Comparison of ENCODE assay signal across 22 cellular contexts in the genomic region with DNA sequence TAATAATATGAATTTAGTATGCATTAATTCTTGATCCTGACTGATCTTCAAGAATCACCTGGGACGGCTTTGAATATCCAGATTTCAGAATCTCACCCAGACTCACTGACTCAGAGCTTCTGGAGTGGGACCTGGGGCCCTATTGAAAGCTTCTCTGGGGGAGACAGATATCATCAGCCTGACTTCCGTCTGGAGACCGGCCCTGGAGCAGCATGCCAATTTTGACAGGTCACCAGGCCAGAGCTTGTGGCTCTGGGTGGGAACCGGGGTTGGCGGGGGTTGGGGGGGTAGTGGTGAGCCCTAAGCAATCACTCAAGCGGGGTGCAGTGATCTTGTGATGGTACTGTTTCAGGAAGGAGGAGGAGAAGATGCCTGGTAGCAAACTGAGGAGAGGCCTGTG. TPM values are rescaled to one million over a fixed set of nuclear protein-coding genes. Genes with fewer than 3 reads are reported as not detected.
"Had no signal": no experiment of that assay in that cellular context is flagged by ENCODE, and none has a peak within 500 bp of the region (broad histone marks: within the 10 kb centered on the region; RNA-seq: fewer than 3 reads in every experiment).

No MANE protein-coding gene starts in this region.

- H3K27ac ChIP-seq: coronary artery, foreskin keratinocyte, neutrophil, skin epidermis, stomach, suprapubic skin, tibial artery, upper lobe of left lung had no signal

- FAIRE-seq: endothelial cell of umbilical vein had no signal

- H3K36me3 Mint-ChIP-seq: naive thymus-derived CD4-positive, alpha-beta T cell had no signal

- H3K27ac Mint-ChIP-seq: endodermal cell; naive thymus-derived CD4-positive, alpha-beta T cell; nephron progenitor cell had no signal

- H3K4me2 ChIP-seq: hepatocyte had no signal

- H3K4me3 Mint-ChIP-seq: endodermal cell; naive thymus-derived CD4-positive, alpha-beta T cell; nephron progenitor cell had no signal

- H3K27me3 ChIP-seq: foreskin keratinocyte, hepatocyte, neutrophil, sigmoid colon, stomach, suprapubic skin, tibial artery, upper lobe of left lung, uterus had no signal

- H3K9me3 ChIP-seq: neutrophil, sigmoid colon, stomach, suprapubic skin, tibial artery, upper lobe of left lung, uterus had no signal

- H2AFZ ChIP-seq: hepatocyte had no signal

- H3K4me1 Mint-ChIP-seq: naive thymus-derived CD4-positive, alpha-beta T cell had no signal

- H3K4me1 ChIP-seq: foreskin keratinocyte, suprapubic skin had no signal

- H3K27me3 Mint-ChIP-seq: naive thymus-derived CD4-positive, alpha-beta T cell had no signal

- DNase-seq: effector CD4-positive, alpha-beta T cell; endodermal cell; erythroblast; foreskin keratinocyte; left colon; mesendoderm; naive thymus-derived CD4-positive, alpha-beta T cell; nephron progenitor cell; posterior cingulate gyrus; sigmoid colon; stimulated activated CD4-positive, alpha-beta T cell treated with anti-CD3 and anti-CD28 coated beads, Interleukin-2, amount 100 ng/mL, for 24 hours; stimulated activated naive CD4-positive, alpha-beta T cell; stomach; tibial artery; upper lobe of left lung; uterus had no signal

- H3K9me3 Mint-ChIP-seq: endodermal cell; naive thymus-derived CD4-positive, alpha-beta T cell; nephron progenitor cell had no signal

- H3K4me3 ChIP-seq: coronary artery, hepatocyte, sigmoid colon, skin epidermis, stomach, suprapubic skin, tibial artery, upper lobe of left lung, uterus had no signal

- ATAC-seq: foreskin keratinocyte; left colon; naive thymus-derived CD4-positive, alpha-beta T cell had no signal

- H3K36me3 ChIP-seq: neutrophil, sigmoid colon, stomach, suprapubic skin, tibial artery, upper lobe of left lung, uterus had no signal

RNA-seq across cellular contexts. Expression of gene TLN2, which starts 38.5 kb away (rescaled TPM):
- polyA plus RNA-seq: naive thymus-derived CD4-positive, alpha-beta T cell had no signal
